In genomic region chr10:73096452-73097304, GRCh38 we compare ENCODE assay signal across 8 cellular contexts. TPM values are rescaled to one million over a fixed set of nuclear protein-coding genes. Genes with fewer than 3 reads are reported as not detected.
DNase-seq lines count a peak whose midpoint lies in the region; ATAC-seq, FAIRE-seq and TF ChIP-seq lines count a peak whose summit lies in the region.

Gene P4HA1, minus strand, starts transcription at chr10:73096866. Its CDS starts 21,983 bp downstream, at chr10:73074883.

- H3K36me3 ChIP-seq in kidney (ENCODE audit: control insufficient read depth in 1 of 2, insufficient read depth in 2 of 2, low read length in 2 of 2), result no peaks in the 10 kb centered on the region

- H3K27ac ChIP-seq in kidney (ENCODE audit: low read depth in 2 of 2, low read length in 2 of 2), result peak within 1 kb of the TSS; percentile 96 to 98

- intact Hi-C loops in kidney (cut with DNase I), result no loop called here

- H3K9me3 ChIP-seq in kidney (ENCODE audit: control insufficient read depth in 1 of 2, low read length in 2 of 2), result no peaks in the 10 kb centered on the region

- peak within 1 kb of the TSS; percentile 71 to 97 for H3K4me3 ChIP-seq in kidney (ENCODE audit: low read length in 2 of 2)

- peak; percentile 71 for ATAC-seq in GM19043 (IDR thresholded peaks at IDR 0.05; ENCODE audit: low read depth, unreplicated experiment)
- peak; percentile 71 for ATAC-seq in HG03378 (IDR thresholded peaks at IDR 0.05; ENCODE audit: unreplicated experiment)
- ATAC-seq in activated CD4-positive, CD25-positive, alpha-beta regulatory T cell treated with anti-CD3 and anti-CD28 coated beads, Interleukin-2, amount 50 U/mL, for 24 hours, result peak; percentile 94

- peak; percentile 99 for DNase-seq in Ammon's horn (ENCODE audit: low spot score)
- DNase-seq in NCI-H446 treated with DMSO at 0.1 percent for 48 hours (lab: John Stamatoyannopoulos, UW), result peak; percentile 86
- peak; percentile 97 for DNase-seq in cerebellar cortex (ENCODE audit: low spot score)
- DNase-seq in kidney, result peak; percentile 100
- peak; percentile 99 for DNase-seq in stimulated activated CD4-positive, alpha-beta T cell treated with anti-CD3 and anti-CD28 coated beads, Interleukin-15, amount 100 ng/mL, for 24 hours

- peaks cover 0 to 4% of the 10 kb centered on the region in 2 donors for H3K4me1 ChIP-seq in kidney (ENCODE audit: control insufficient read depth in 1 of 2, insufficient read depth in 1 of 2, low read depth in 1 of 2, low read length in 2 of 2)

- FAIRE-seq in kidney (lab: Jason Lieb, UNC), result peak; percentile 70

- peak within 1 kb of the TSS; percentile 85 to 99 for H3K9ac ChIP-seq in kidney (ENCODE audit: low read length in 2 of 2)

- peak; percentile 67 for TF ChIP-seq CTCF in kidney (IDR thresholded peaks at IDR 0.05; ENCODE audit: borderline replicate concordance, extremely low read depth, insufficient read depth)

RNA-seq across cellular contexts. Expression of gene P4HA1, which starts in this region (rescaled TPM):
- total RNA-seq in kidney, result 25.3 TPM
- 15.7 TPM for polyA plus RNA-seq in kidney (ENCODE audit: insufficient read depth, low read depth, low replicate concordance)

Comparison
In these comparisons a context has a peak if more than half of its experiments do, and no peak if none do; other contexts are left out.
1. Peak in every context shown above with its lines: DNase-seq, ATAC-seq, H3K4me3 ChIP-seq and H3K27ac ChIP-seq.